ENCODE assay signal across 9 cellular contexts in the genomic region with DNA sequence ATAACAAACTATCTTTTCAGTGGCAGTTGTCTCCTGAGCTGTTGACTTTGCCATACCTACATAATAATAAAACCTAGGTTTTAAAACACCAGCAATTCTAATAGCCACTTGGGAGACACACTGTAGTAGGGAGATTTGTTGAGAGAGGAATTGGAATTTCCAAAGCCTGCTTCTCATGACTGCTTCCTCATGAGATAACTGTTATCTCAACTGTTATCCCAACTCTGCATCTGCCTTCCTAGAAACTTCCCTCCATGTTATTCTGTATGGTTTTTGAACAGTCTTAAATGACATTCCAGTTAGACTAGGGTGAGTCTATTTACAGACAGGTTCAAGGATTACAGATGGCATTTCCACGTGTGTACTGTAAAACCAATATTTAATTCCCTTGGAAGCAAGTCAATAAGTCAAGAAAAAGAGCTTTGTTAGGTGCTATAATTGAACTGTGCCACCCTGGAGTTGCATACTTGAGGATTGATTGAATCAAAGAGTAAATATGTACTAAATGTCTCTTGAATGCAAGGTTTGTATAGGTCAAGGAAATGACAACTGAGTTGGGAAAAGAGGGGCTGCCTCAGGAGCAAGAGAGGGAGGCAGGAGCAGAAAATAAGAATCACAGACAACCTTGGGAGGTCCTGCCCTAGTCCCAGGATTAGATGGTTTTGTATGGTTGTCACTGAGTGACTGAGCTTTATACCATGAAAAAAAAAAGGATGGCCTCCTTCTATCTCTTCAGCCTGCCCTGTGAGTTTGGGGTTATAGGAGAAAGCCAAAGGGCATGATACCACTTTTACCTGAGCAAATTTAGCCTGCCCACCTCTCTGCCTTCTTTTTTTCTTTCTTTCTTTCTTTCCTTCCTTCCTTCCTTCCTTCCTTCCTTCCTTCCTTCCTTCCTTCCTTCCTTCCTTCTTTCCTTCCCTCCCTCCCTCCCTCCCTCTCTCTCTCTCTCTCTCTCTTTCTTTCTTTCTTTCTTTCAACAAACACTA.
"Had no signal": no experiment of that assay in that cellular context is flagged by ENCODE, and none has a peak within 500 bp of the region (broad histone marks: within the 10 kb centered on the region; RNA-seq: fewer than 3 reads in every experiment).

No MANE protein-coding gene starts in this region.

- H3K9me3 ChIP-seq: lower lobe of right lung had no signal

- H3K36me3 Mint-ChIP-seq: activated naive CD4-positive, alpha-beta T cell treated with anti-CD3 and anti-CD28 coated beads, Interleukin-2, amount 50 U/mL, for 24 hours; brain had no signal

- FAIRE-seq: TTC549 had no signal

- H3K27ac ChIP-seq: lower lobe of right lung had no signal

- H3K4me3 Mint-ChIP-seq: activated naive CD4-positive, alpha-beta T cell treated with anti-CD3 and anti-CD28 coated beads, Interleukin-2, amount 50 U/mL, for 24 hours; brain; dendritic cell treated with granulocyte-macrophage colony-stimulating factor and Interleukin-4, amounts not matched to agents 40 ng/mL and 50 ng/mL, for 4 days; T-helper 17 cell had no signal

- H3K4me1 ChIP-seq: lower lobe of right lung had no signal

- H3K9me3 Mint-ChIP-seq: activated naive CD4-positive, alpha-beta T cell treated with anti-CD3 and anti-CD28 coated beads, Interleukin-2, amount 50 U/mL, for 24 hours; brain; dendritic cell treated with granulocyte-macrophage colony-stimulating factor and Interleukin-4, amounts not matched to agents 40 ng/mL and 50 ng/mL, for 4 days had no signal

- ATAC-seq: lower lobe of right lung, T-helper 17 cell had no signal

- DNase-seq: activated effector memory CD4-positive, alpha-beta T cell treated with Interleukin-2 at 50 U/mL for 16 hours; activated T-cell treated with anti-CD3 and anti-CD28 coated beads, Interleukin-2, amount 50 U/mL, for 1 hour; hippocampal formation; lower lobe of right lung; T-helper 17 cell had no signal

- H3K27me3 Mint-ChIP-seq: activated naive CD4-positive, alpha-beta T cell treated with anti-CD3 and anti-CD28 coated beads, Interleukin-2, amount 50 U/mL, for 24 hours; dendritic cell treated with granulocyte-macrophage colony-stimulating factor and Interleukin-4, amounts not matched to agents 40 ng/mL and 50 ng/mL, for 4 days; T-helper 17 cell had no signal

- H3K27ac Mint-ChIP-seq: activated naive CD4-positive, alpha-beta T cell treated with anti-CD3 and anti-CD28 coated beads, Interleukin-2, amount 50 U/mL, for 24 hours; brain; dendritic cell treated with granulocyte-macrophage colony-stimulating factor and Interleukin-4, amounts not matched to agents 40 ng/mL and 50 ng/mL, for 4 days; T-helper 17 cell had no signal

- H3K4me1 Mint-ChIP-seq: brain had no signal

- H3K4me3 ChIP-seq: lower lobe of right lung had no signal
